Comparison of ENCODE assay signal across 1 cellular context in the genomic region with DNA sequence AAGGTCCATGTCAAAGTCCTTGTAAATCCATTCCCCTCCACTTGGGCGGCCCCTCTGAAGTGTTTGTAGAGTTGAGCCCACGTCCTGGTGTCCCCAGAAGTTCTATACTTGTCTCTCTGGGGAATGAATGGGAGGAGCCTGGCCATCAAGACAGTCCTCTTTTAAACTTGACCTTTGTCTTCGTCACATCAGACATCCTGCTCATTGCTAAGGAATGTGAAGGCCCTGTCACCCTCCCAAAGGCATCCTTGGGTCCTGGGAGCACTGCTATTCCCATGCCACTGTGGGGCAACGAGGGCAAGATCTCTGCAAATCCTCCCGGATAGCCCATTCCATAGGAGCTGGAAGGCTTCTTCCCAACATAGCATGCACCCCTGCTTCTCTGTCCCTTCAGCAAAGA.
TF ChIP-seq lines count a peak whose summit lies in the region.

No MANE protein-coding gene starts in this region.

TF ChIP-seq in HepG2, 621 proteins besides CTCF, POLR2A, EP300 and RAD21 (continued from another document):
- TF ChIP-seq, protein P1, sequence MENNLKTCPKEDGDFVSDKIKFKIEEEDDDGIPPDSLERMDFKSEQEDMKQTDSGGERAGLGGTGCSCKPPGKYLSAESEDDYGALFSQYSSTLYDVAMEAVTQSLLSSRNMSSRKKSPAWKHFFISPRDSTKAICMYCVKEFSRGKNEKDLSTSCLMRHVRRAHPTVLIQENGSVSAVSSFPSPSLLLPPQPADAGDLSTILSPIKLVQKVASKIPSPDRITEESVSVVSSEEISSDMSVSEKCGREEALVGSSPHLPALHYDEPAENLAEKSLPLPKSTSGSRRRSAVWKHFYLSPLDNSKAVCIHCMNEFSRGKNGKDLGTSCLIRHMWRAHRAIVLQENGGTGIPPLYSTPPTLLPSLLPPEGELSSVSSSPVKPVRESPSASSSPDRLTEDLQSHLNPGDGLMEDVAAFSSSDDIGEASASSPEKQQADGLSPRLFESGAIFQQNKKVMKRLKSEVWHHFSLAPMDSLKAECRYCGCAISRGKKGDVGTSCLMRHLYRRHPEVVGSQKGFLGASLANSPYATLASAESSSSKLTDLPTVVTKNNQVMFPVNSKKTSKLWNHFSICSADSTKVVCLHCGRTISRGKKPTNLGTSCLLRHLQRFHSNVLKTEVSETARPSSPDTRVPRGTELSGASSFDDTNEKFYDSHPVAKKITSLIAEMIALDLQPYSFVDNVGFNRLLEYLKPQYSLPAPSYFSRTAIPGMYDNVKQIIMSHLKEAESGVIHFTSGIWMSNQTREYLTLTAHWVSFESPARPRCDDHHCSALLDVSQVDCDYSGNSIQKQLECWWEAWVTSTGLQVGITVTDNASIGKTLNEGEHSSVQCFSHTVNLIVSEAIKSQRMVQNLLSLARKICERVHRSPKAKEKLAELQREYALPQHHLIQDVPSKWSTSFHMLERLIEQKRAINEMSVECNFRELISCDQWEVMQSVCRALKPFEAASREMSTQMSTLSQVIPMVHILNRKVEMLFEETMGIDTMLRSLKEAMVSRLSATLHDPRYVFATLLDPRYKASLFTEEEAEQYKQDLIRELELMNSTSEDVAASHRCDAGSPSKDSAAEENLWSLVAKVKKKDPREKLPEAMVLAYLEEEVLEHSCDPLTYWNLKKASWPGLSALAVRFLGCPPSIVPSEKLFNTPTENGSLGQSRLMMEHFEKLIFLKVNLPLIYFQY (CRISPR knock-in tag; IDR thresholded peaks at IDR 0.05; ENCODE audit: borderline replicate concordance) = no peak
- TF ChIP-seq ZNF33A (CRISPR knock-in tag; IDR thresholded peaks at IDR 0.05; ENCODE audit: borderline replicate concordance) (no peak), ZNF3 (CRISPR knock-in tag; IDR thresholded peaks at IDR 0.05) (no peak), ARID4A (CRISPR knock-in tag; IDR thresholded peaks at IDR 0.05; ENCODE audit: borderline replicate concordance) (no peak), RFX1 (IDR thresholded peaks at IDR 0.05) (no peak), ZBTB39 (CRISPR knock-in tag; IDR thresholded peaks at IDR 0.05) (no peak), ZNF549 (CRISPR knock-in tag; IDR thresholded peaks at IDR 0.05) (no peak), TFDP2 (CRISPR knock-in tag; IDR thresholded peaks at IDR 0.05) (no peak)
